1 cellular context compared by ENCODE assay signal in the genomic region with DNA sequence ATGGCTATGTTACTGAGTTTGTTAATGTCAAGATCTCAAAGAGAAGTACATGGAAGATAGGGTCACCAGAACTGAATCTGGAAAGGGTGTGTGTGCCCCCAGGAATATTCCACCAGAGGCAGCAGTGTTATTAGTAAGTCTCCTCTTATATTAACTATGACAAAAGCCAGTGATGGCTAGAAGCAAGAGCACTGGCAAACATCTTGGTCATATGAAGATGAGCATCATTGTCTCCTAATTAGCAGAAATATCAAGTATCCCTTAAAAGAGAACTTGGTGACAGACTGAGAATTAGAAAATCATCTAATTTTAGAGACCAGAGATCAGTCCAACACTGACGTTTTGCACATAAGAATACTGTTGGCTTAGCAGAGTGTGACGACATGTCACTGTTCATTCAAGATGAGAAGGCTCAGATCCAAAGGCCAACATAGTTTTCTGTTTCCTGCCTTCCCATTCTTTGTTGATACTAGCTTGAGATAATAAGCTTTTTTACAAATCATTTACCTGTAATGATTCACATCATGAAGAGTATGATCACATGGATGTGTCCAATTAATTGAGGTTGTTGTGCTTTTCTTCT.
TF ChIP-seq lines count a peak whose summit lies in the region.

No MANE protein-coding gene starts in this region.

TF ChIP-seq in HepG2, 621 proteins besides CTCF, POLR2A, EP300 and RAD21 (continued from another document):
- TF ChIP-seq, protein P1, sequence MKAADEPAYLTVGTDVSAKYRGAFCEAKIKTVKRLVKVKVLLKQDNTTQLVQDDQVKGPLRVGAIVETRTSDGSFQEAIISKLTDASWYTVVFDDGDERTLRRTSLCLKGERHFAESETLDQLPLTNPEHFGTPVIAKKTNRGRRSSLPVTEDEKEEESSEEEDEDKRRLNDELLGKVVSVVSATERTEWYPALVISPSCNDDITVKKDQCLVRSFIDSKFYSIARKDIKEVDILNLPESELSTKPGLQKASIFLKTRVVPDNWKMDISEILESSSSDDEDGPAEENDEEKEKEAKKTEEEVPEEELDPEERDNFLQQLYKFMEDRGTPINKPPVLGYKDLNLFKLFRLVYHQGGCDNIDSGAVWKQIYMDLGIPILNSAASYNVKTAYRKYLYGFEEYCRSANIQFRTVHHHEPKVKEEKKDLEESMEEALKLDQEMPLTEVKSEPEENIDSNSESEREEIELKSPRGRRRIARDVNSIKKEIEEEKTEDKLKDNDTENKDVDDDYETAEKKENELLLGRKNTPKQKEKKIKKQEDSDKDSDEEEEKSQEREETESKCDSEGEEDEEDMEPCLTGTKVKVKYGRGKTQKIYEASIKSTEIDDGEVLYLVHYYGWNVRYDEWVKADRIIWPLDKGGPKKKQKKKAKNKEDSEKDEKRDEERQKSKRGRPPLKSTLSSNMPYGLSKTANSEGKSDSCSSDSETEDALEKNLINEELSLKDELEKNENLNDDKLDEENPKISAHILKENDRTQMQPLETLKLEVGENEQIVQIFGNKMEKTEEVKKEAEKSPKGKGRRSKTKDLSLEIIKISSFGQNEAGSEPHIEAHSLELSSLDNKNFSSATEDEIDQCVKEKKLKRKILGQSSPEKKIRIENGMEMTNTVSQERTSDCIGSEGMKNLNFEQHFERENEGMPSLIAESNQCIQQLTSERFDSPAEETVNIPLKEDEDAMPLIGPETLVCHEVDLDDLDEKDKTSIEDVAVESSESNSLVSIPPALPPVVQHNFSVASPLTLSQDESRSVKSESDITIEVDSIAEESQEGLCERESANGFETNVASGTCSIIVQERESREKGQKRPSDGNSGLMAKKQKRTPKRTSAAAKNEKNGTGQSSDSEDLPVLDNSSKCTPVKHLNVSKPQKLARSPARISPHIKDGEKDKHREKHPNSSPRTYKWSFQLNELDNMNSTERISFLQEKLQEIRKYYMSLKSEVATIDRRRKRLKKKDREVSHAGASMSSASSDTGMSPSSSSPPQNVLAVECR (CRISPR knock-in tag; IDR thresholded peaks at IDR 0.05; ENCODE audit: borderline replicate concordance): no peak
- TF ChIP-seq SALL1 (CRISPR knock-in tag; IDR thresholded peaks at IDR 0.05): peak; percentile 17; the same call in 1 of the 2 replicates
- no peak for TF ChIP-seq ZFP36L1 (CRISPR knock-in tag; IDR thresholded peaks at IDR 0.05)
- TF ChIP-seq ZNF670 (CRISPR knock-in tag; IDR thresholded peaks at IDR 0.05; ENCODE audit: borderline replicate concordance): no peak
- no peak for TF ChIP-seq ARNTL (CRISPR knock-in tag; IDR thresholded peaks at IDR 0.05)
- TF ChIP-seq, protein P2, sequence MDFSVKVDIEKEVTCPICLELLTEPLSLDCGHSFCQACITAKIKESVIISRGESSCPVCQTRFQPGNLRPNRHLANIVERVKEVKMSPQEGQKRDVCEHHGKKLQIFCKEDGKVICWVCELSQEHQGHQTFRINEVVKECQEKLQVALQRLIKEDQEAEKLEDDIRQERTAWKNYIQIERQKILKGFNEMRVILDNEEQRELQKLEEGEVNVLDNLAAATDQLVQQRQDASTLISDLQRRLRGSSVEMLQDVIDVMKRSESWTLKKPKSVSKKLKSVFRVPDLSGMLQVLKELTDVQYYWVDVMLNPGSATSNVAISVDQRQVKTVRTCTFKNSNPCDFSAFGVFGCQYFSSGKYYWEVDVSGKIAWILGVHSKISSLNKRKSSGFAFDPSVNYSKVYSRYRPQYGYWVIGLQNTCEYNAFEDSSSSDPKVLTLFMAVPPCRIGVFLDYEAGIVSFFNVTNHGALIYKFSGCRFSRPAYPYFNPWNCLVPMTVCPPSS (IDR thresholded peaks at IDR 0.05): no peak
- no peak for TF ChIP-seq RBAK (CRISPR knock-in tag; IDR thresholded peaks at IDR 0.05)
- TF ChIP-seq, protein P3, sequence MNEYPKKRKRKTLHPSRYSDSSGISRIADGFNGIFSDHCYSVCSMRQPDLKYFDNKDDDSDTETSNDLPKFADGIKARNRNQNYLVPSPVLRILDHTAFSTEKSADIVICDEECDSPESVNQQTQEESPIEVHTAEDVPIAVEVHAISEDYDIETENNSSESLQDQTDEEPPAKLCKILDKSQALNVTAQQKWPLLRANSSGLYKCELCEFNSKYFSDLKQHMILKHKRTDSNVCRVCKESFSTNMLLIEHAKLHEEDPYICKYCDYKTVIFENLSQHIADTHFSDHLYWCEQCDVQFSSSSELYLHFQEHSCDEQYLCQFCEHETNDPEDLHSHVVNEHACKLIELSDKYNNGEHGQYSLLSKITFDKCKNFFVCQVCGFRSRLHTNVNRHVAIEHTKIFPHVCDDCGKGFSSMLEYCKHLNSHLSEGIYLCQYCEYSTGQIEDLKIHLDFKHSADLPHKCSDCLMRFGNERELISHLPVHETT (CRISPR knock-in tag; conservative IDR thresholded peaks at IDR 0.05): no peak
- TF ChIP-seq ZNF549 (CRISPR knock-in tag; IDR thresholded peaks at IDR 0.05): no peak
- no peak for TF ChIP-seq KDM1A (CRISPR knock-in tag; IDR thresholded peaks at IDR 0.05)
- no peak for TF ChIP-seq ZBTB7A (CRISPR knock-in tag; IDR thresholded peaks at IDR 0.05)
- peak; percentile 62 for TF ChIP-seq HNF4A (CRISPR knock-in tag; IDR thresholded peaks at IDR 0.05)
- TF ChIP-seq MEIS2 (CRISPR knock-in tag; IDR thresholded peaks at IDR 0.05): no peak
- no peak for TF ChIP-seq NONO (IDR thresholded peaks at IDR 0.05)
- TF ChIP-seq NONO (CRISPR knock-in tag; conservative IDR thresholded peaks at IDR 0.05): no peak
- TF ChIP-seq NPAS2 (CRISPR knock-in tag; IDR thresholded peaks at IDR 0.05; ENCODE audit: borderline replicate concordance): no peak
- no peak for TF ChIP-seq ZNF430 (CRISPR knock-in tag; IDR thresholded peaks at IDR 0.05)
- no peak for TF ChIP-seq HIVEP1 (CRISPR knock-in tag; IDR thresholded peaks at IDR 0.05)
- TF ChIP-seq ZNF225 (CRISPR knock-in tag; IDR thresholded peaks at IDR 0.05): no peak
- TF ChIP-seq MXI1 (IDR thresholded peaks at IDR 0.05; ENCODE audit: borderline replicate concordance, low read depth, low read length): no peak
- TF ChIP-seq TBP (CRISPR knock-in tag; IDR thresholded peaks at IDR 0.05): no peak
- TF ChIP-seq, protein P4, sequence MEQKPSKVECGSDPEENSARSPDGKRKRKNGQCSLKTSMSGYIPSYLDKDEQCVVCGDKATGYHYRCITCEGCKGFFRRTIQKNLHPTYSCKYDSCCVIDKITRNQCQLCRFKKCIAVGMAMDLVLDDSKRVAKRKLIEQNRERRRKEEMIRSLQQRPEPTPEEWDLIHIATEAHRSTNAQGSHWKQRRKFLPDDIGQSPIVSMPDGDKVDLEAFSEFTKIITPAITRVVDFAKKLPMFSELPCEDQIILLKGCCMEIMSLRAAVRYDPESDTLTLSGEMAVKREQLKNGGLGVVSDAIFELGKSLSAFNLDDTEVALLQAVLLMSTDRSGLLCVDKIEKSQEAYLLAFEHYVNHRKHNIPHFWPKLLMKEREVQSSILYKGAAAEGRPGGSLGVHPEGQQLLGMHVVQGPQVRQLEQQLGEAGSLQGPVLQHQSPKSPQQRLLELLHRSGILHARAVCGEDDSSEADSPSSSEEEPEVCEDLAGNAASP (CRISPR knock-in tag; IDR thresholded peaks at IDR 0.05; ENCODE audit: borderline replicate concordance): no peak
- no peak for TF ChIP-seq ZNF850 (CRISPR knock-in tag; conservative IDR thresholded peaks at IDR 0.05)
- no peak for TF ChIP-seq SETDB1 (CRISPR knock-in tag; IDR thresholded peaks at IDR 0.05; ENCODE audit: borderline replicate concordance)
- TF ChIP-seq HHEX (CRISPR knock-in tag; IDR thresholded peaks at IDR 0.05): no peak
- no peak for TF ChIP-seq ZNF772 (CRISPR knock-in tag; IDR thresholded peaks at IDR 0.05)
- no peak for TF ChIP-seq PCBP1 (IDR thresholded peaks at IDR 0.05; ENCODE audit: borderline replicate concordance, low read depth, low read length)
- TF ChIP-seq DR1 (CRISPR knock-in tag; IDR thresholded peaks at IDR 0.05): no peak
- TF ChIP-seq TMF1 (CRISPR knock-in tag; IDR thresholded peaks at IDR 0.05; ENCODE audit: low read depth): no peak
- TF ChIP-seq ZNF432 (CRISPR knock-in tag; IDR thresholded peaks at IDR 0.05; ENCODE audit: borderline replicate concordance): no peak
- TF ChIP-seq CC2D1A (CRISPR knock-in tag; IDR thresholded peaks at IDR 0.05): no peak
- no peak for TF ChIP-seq MIER3 (CRISPR knock-in tag; IDR thresholded peaks at IDR 0.05; ENCODE audit: borderline replicate concordance)
- no peak for TF ChIP-seq RORA (CRISPR knock-in tag; IDR thresholded peaks at IDR 0.05)
